In the genomic region with DNA sequence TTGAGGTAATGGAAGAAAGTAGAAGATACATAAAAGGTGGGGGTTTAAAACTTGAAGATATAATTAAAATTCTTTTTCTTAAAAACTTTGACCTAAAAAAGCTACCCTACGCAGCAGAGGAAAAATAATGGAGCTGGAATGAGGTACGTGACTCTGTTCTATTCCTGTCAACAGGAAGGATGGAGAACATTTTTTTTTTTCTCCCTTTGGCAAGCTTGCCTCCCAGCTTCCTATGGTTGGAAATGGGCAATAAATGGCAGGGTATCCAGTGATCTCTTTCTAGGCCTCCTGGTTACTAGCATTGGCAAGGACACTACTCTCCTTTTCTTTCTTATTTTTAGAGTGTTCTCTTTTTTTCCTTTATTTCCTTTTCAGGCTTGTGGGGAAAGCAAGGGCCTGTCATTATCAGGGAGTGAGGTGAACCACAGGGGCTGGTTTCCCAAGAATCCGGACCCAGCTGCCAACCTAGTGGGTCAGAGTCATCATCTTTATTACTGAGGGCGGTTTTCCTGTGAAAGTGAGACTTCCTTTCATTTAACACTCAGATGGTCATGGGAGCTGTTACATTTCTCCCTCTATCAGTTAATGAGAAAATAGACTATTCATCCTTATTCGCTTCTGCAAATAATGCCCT, we compare ENCODE assay signal across 13 cellular contexts.
DNase-seq lines count a peak whose midpoint lies in the region; ATAC-seq and TF ChIP-seq lines count a peak whose summit lies in the region.
"Had no signal": no experiment of that assay in that cellular context is flagged by ENCODE, and none has a peak within 500 bp of the region (broad histone marks: within the 10 kb centered on the region; RNA-seq: fewer than 3 reads in every experiment).

No MANE protein-coding gene starts in this region.

- H3K27ac ChIP-seq in lower lobe of right lung = peak overlapping the region; percentile 38
- H3K27ac ChIP-seq in thoracic aorta = peak overlapping the region; percentile 68 to 87

- ATAC-seq in activated CD8-positive, alpha-beta T cell treated with anti-CD3 and anti-CD28 coated beads, Interleukin-2, amount 10 ng/mL, durations not matched to agents 7 days and 5 days = no peak
- ATAC-seq in activated CD8-positive, alpha-beta T cell treated with anti-CD3 and anti-CD28 coated beads for 36 hours = no peak
- ATAC-seq in lower lobe of right lung (no peak), thoracic aorta (ENCODE audit: insufficient number of reproducible peaks, low FRiP score, low read depth) (peak; percentile 81)
- ATAC-seq: activated T-helper 17 cell treated with anti-CD3 and anti-CD28 coated beads, Interleukin-2, amount 50 U/mL, for 72 hours; WTC11 had no signal

- DNase-seq in activated CD8-positive, alpha-beta T cell treated with anti-CD3 and anti-CD28 coated beads, Interleukin-2, amount 10 ng/mL, durations not matched to agents 7 days and 5 days = no peak
- no peak for DNase-seq in activated CD8-positive, alpha-beta T cell treated with anti-CD3 and anti-CD28 coated beads for 36 hours
- DNase-seq in cardiac fibroblast (ENCODE audit: low read depth in 2 of 2) (peak; percentile 46 to 86), lower lobe of right lung (no peak), thoracic aorta (ENCODE audit: low spot score) (no peak), NCI-H2196 treated with DMSO at 0.1 percent for 48 hours (lab: John Stamatoyannopoulos, UW; ENCODE audit: unreplicated experiment) (no peak)
- DNase-seq in activated CD8-positive, alpha-beta memory T cell treated with anti-CD3 and anti-CD28 coated beads for 24 hours = no peak
- DNase-seq in stimulated activated naive CD4-positive, alpha-beta T cell treated with Interleukin-2 at 50 U/mL for 16 hours (lab: John Stamatoyannopoulos, UW) = no peak
- DNase-seq: cerebellar nuclear complex, small intestine had no signal

- H3K36me3 Mint-ChIP-seq in activated CD8-positive, alpha-beta T cell treated with anti-CD3 and anti-CD28 coated beads, Interleukin-2, amount 10 ng/mL, durations not matched to agents 7 days and 5 days (ENCODE audit: low read depth) = peaks cover 20% of the 10 kb centered on the region
- H3K36me3 Mint-ChIP-seq in activated CD8-positive, alpha-beta T cell treated with anti-CD3 and anti-CD28 coated beads for 36 hours (ENCODE audit: low read depth) = no peaks in the 10 kb centered on the region
- H3K36me3 Mint-ChIP-seq: mesothelial cell of epicardium, WTC11 had no signal

- peaks cover 53% of the 10 kb centered on the region for H3K4me1 Mint-ChIP-seq in activated CD8-positive, alpha-beta T cell treated with anti-CD3 and anti-CD28 coated beads, Interleukin-2, amount 10 ng/mL, durations not matched to agents 7 days and 5 days (ENCODE audit: low read depth)
- peaks cover 26% of the 10 kb centered on the region for H3K4me1 Mint-ChIP-seq in activated CD8-positive, alpha-beta T cell treated with anti-CD3 and anti-CD28 coated beads for 36 hours (ENCODE audit: low read depth)

- H3K4me1 ChIP-seq in lower lobe of right lung = peaks cover 26% of the 10 kb centered on the region
- peaks cover 12 to 20% of the 10 kb centered on the region in 2 donors for H3K4me1 ChIP-seq in thoracic aorta (ENCODE audit: control insufficient read depth in 1 of 2, low read depth in 2 of 2)

- H3K27me3 Mint-ChIP-seq in activated CD8-positive, alpha-beta T cell treated with anti-CD3 and anti-CD28 coated beads, Interleukin-2, amount 10 ng/mL, durations not matched to agents 7 days and 5 days (ENCODE audit: low read depth) = no peaks in the 10 kb centered on the region
- H3K27me3 Mint-ChIP-seq in activated CD8-positive, alpha-beta T cell treated with anti-CD3 and anti-CD28 coated beads for 36 hours = no peaks in the 10 kb centered on the region
- H3K27me3 Mint-ChIP-seq: activated T-helper 17 cell treated with anti-CD3 and anti-CD28 coated beads, Interleukin-2, amount 50 U/mL, for 72 hours had no signal

- no peak for TF ChIP-seq CTCF in activated CD8-positive, alpha-beta T cell treated with anti-CD3 and anti-CD28 coated beads for 36 hours (IDR thresholded peaks at IDR 0.05)
- no peak for TF ChIP-seq CTCF in cardiac fibroblast (IDR thresholded peaks at IDR 0.05; ENCODE audit: low read depth, low read length)
- no peak for TF ChIP-seq CTCF in lower lobe of right lung (IDR thresholded peaks at IDR 0.05)
- TF ChIP-seq CTCF in thoracic aorta (IDR thresholded peaks at IDR 0.05) = no peak

- POLR2A ChIA-PET in activated CD8-positive, alpha-beta T cell treated with anti-CD3 and anti-CD28 coated beads, Interleukin-2, amount 10 ng/mL, durations not matched to agents 7 days and 5 days (lab: Charles Lee) = no interaction called here
- POLR2A ChIA-PET in activated CD8-positive, alpha-beta T cell treated with anti-CD3 and anti-CD28 coated beads for 36 hours (lab: Charles Lee) = no interaction called here

- CTCF ChIA-PET in activated CD8-positive, alpha-beta T cell treated with anti-CD3 and anti-CD28 coated beads, Interleukin-2, amount 10 ng/mL, durations not matched to agents 7 days and 5 days (lab: Charles Lee) = interaction anchor here (1.2 to 1.5 kb wide), 3 partner anchors 9 to 57 kb away, joined by 3 to 4 read pairs (median 4); no protein-coding TSS in a partner anchor
- CTCF ChIA-PET in activated CD8-positive, alpha-beta T cell treated with anti-CD3 and anti-CD28 coated beads for 36 hours (lab: Charles Lee) = interaction anchor here (0.7 kb wide), 1 partner anchor 10 kb away, joined by 3 read pairs; no protein-coding TSS in a partner anchor

- H3K4me3 Mint-ChIP-seq in activated CD8-positive, alpha-beta T cell treated with anti-CD3 and anti-CD28 coated beads, Interleukin-2, amount 10 ng/mL, durations not matched to agents 7 days and 5 days = no peak overlapping the region
- no peak overlapping the region for H3K4me3 Mint-ChIP-seq in activated CD8-positive, alpha-beta T cell treated with anti-CD3 and anti-CD28 coated beads for 36 hours
- H3K4me3 Mint-ChIP-seq: activated T-helper 17 cell treated with anti-CD3 and anti-CD28 coated beads, Interleukin-2, amount 50 U/mL, for 72 hours; mesothelial cell of epicardium; WTC11 had no signal

- H3K4me3 ChIP-seq in cardiac fibroblast (replicated peaks in 1 of 2; ENCODE audit: low read depth in 2 of 2, low read length in 2 of 2) = no peak overlapping the region
- H3K4me3 ChIP-seq in lower lobe of right lung = no peak overlapping the region
- H3K4me3 ChIP-seq in thoracic aorta = peak overlapping the region; percentile 20

- peaks cover 8% of the 10 kb centered on the region for H3K9me3 Mint-ChIP-seq in activated CD8-positive, alpha-beta T cell treated with anti-CD3 and anti-CD28 coated beads, Interleukin-2, amount 10 ng/mL, durations not matched to agents 7 days and 5 days (ENCODE audit: insufficient read depth)
- peaks cover 8% of the 10 kb centered on the region for H3K9me3 Mint-ChIP-seq in activated CD8-positive, alpha-beta T cell treated with anti-CD3 and anti-CD28 coated beads for 36 hours
- H3K9me3 Mint-ChIP-seq: activated T-helper 17 cell treated with anti-CD3 and anti-CD28 coated beads, Interleukin-2, amount 50 U/mL, for 72 hours; mesothelial cell of epicardium; WTC11 had no signal

- H3K9me3 ChIP-seq in lower lobe of right lung = no peaks in the 10 kb centered on the region
- no peaks in the 10 kb centered on the region for H3K9me3 ChIP-seq in thoracic aorta

- intact Hi-C loops in activated CD8-positive, alpha-beta T cell treated with anti-CD3 and anti-CD28 coated beads for 36 hours (cut with micrococcal nuclease) = no loop called here
- intact Hi-C loops in lower lobe of right lung (cut with DNase I) = no loop called here

- H3K27me3 ChIP-seq in lower lobe of right lung (ENCODE audit: low read depth) (no peaks in the 10 kb centered on the region), thoracic aorta (replicated peaks; ENCODE audit: insufficient read depth) (no peaks in the 10 kb centered on the region)

- H3K27ac Mint-ChIP-seq in activated CD8-positive, alpha-beta T cell treated with anti-CD3 and anti-CD28 coated beads, Interleukin-2, amount 10 ng/mL, durations not matched to agents 7 days and 5 days = peak overlapping the region; percentile 26
- no peak overlapping the region for H3K27ac Mint-ChIP-seq in activated CD8-positive, alpha-beta T cell treated with anti-CD3 and anti-CD28 coated beads for 36 hours
- H3K27ac Mint-ChIP-seq: activated T-helper 17 cell treated with anti-CD3 and anti-CD28 coated beads, Interleukin-2, amount 50 U/mL, for 72 hours; mesothelial cell of epicardium; WTC11 had no signal

- no peaks in the 10 kb centered on the region for H3K36me3 ChIP-seq in lower lobe of right lung
- H3K36me3 ChIP-seq in thoracic aorta = no peaks in the 10 kb centered on the region

Comparison
In these comparisons a context has a peak if more than half of its experiments do, and no peak if none do; other contexts are left out.
1. DNase-seq: peak in cardiac fibroblast (2 of 2); none in activated CD8-positive, alpha-beta T cell treated with anti-CD3 and anti-CD28 coated beads, Interleukin-2, amount 10 ng/mL, durations not matched to agents 7 days and 5 days (single experiment), activated CD8-positive, alpha-beta T cell treated with anti-CD3 and anti-CD28 coated beads for 36 hours (single experiment), lower lobe of right lung (single experiment), thoracic aorta (single experiment), activated CD8-positive, alpha-beta memory T cell treated with anti-CD3 and anti-CD28 coated beads for 24 hours (single experiment), stimulated activated naive CD4-positive, alpha-beta T cell treated with Interleukin-2 at 50 U/mL for 16 hours (single experiment) and NCI-H2196 treated with DMSO at 0.1 percent for 48 hours (single experiment).